Comparison of ENCODE assay signal across 9 cellular contexts in the genomic region with DNA sequence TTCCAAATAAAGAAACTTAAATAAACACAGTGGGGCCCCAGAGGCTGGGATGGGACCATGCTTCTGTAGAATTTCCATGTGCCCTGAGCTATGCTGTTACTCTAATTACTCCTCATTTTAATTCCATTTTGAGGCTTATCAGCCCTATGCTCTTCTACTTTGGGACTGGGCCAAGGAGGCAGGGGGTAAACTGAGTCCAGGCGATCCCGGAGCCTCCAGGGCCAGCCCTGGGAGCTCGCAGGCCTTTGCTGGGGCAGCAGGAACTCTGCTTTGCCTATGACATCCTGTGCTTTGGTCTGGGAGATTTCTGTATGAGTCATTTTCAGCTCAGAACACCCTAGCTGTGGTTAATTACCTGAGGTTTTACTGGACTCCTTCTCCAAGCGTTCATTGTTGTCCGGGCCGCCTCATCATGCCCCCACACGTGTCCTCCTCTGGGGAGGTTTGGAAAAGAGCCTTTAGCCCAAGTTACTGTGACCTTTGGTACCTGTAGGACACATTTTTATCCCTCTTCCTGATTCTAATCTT.
A peak's percentile ranks its signal among the peaks of the same experiment; 100 is the strongest.
DNase-seq lines count a peak whose midpoint lies in the region; ATAC-seq, FAIRE-seq and TF ChIP-seq lines count a peak whose summit lies in the region.
"Had no signal": no experiment of that assay in that cellular context is flagged by ENCODE, and none has a peak within 500 bp of the region (broad histone marks: within the 10 kb centered on the region; RNA-seq: fewer than 3 reads in every experiment).

No MANE protein-coding gene starts in this region.

- H3K27ac Mint-ChIP-seq in T-cell: peak overlapping the region in 1 of 2 donors; percentile 70
- H3K27ac Mint-ChIP-seq in CD4-positive, alpha-beta T cell: no peak overlapping the region

- H3K27ac ChIP-seq in pancreas: peak overlapping the region; percentile 40 to 77 (median 74)
- no peak overlapping the region for H3K27ac ChIP-seq in CD4-positive, alpha-beta T cell (ENCODE audit: low read depth, low read length)
- H3K27ac ChIP-seq: thoracic aorta had no signal

- H3K4me3 ChIP-seq in pancreas: no peak overlapping the region
- H3K4me3 ChIP-seq: thoracic aorta had no signal

- H3K36me3 Mint-ChIP-seq in T-cell: no peaks in the 10 kb centered on the region
- H3K36me3 Mint-ChIP-seq in CD4-positive, alpha-beta T cell (ENCODE audit: low read depth): no peaks in the 10 kb centered on the region

- peak; percentile 78 for ATAC-seq in GM18909 (IDR thresholded peaks at IDR 0.05; ENCODE audit: poor library complexity, unreplicated experiment)
- ATAC-seq in HG02840 (IDR thresholded peaks at IDR 0.05; ENCODE audit: low FRiP score, unreplicated experiment): peak; percentile 90
- ATAC-seq in T-cell (replicated peaks in 1 of 4): peak in 3 of 4 experiments; percentile 40 to 60 (median 59)
- ATAC-seq in pancreas: peak; percentile 50 to 82 (median 60)
- no peak for ATAC-seq in CD4-positive, alpha-beta T cell (ENCODE audit: poor library complexity)

- WGBS in pancreas, 2 donors: 60 to 62% methylated on average over 7 of the region's 7 CpGs

- FAIRE-seq in pancreas (lab: Jason Lieb, UNC): no peak

- H3K4me3 Mint-ChIP-seq in T-cell: no peak overlapping the region
- H3K4me3 Mint-ChIP-seq in CD4-positive, alpha-beta T cell: no peak overlapping the region

- DNase-seq in T-cell: no peak
- DNase-seq in pancreas: peak in 2 of 6 donors; percentile 44 to 45
- DNase-seq in GDM1 (lab: John Stamatoyannopoulos, UW): no peak
- no peak for DNase-seq in NCI-H128 (lab: John Stamatoyannopoulos, UW; ENCODE audit: unreplicated experiment)
- DNase-seq in CD4-positive, alpha-beta T cell: no peak
- DNase-seq in COR-L47 (lab: John Stamatoyannopoulos, UW): no peak

- no peak for TF ChIP-seq CTCF in pancreas (IDR thresholded peaks at IDR 0.05)
- TF ChIP-seq CTCF in CD4-positive, alpha-beta T cell (IDR thresholded peaks at IDR 0.05): no peak

- H3K9me3 Mint-ChIP-seq in T-cell: no peaks in the 10 kb centered on the region
- H3K9me3 Mint-ChIP-seq in CD4-positive, alpha-beta T cell: no peaks in the 10 kb centered on the region

- intact Hi-C loops in pancreas (cut with DNase I): no loop called here
- intact Hi-C loops in CD4-positive, alpha-beta T cell (cut with DNase I, micrococcal nuclease): no loop called here

- POLR2A ChIA-PET in T-cell (lab: Charles Lee): no interaction called here
- POLR2A ChIA-PET in CD4-positive, alpha-beta T cell (lab: Charles Lee): no interaction called here

- H3K27me3 ChIP-seq in pancreas: no peaks in the 10 kb centered on the region
- no peaks in the 10 kb centered on the region for H3K27me3 ChIP-seq in CD4-positive, alpha-beta T cell (ENCODE audit: control insufficient read depth, insufficient read depth, low read length)

- no peaks in the 10 kb centered on the region for H3K36me3 ChIP-seq in pancreas
- H3K36me3 ChIP-seq: thoracic aorta had no signal

- peaks cover 16 to 28% (median 17%) of the 10 kb centered on the region in 3 donors for H3K4me1 ChIP-seq in pancreas

- H3K4me1 Mint-ChIP-seq in T-cell: peaks cover 15 to 23% (median 22%) of the 10 kb centered on the region in 3 donors
- peaks cover 15% of the 10 kb centered on the region for H3K4me1 Mint-ChIP-seq in CD4-positive, alpha-beta T cell (ENCODE audit: low read depth)

- H3K9me3 ChIP-seq in pancreas: no peaks in the 10 kb centered on the region
- no peaks in the 10 kb centered on the region for H3K9me3 ChIP-seq in CD4-positive, alpha-beta T cell (ENCODE audit: control insufficient read depth, low read length)
- H3K9me3 ChIP-seq: thoracic aorta had no signal

- CTCF ChIA-PET in T-cell (lab: Charles Lee): interaction anchor here in 1 of 2 donors (0.6 kb wide), 1 partner anchor 91 kb away, joined by 4 read pairs; no protein-coding TSS in a partner anchor
- CTCF ChIA-PET in CD4-positive, alpha-beta T cell (lab: Charles Lee): interaction anchor here (1.1 kb wide), 1 partner anchor 180 kb away, joined by 3 read pairs; no protein-coding TSS in a partner anchor

- H3K27me3 Mint-ChIP-seq in T-cell: peaks cover 0 to 8% of the 10 kb centered on the region in 2 donors
- no peaks in the 10 kb centered on the region for H3K27me3 Mint-ChIP-seq in CD4-positive, alpha-beta T cell
